Comparison of ENCODE assay signal across 8 cellular contexts in genomic region chr7:30771859-30772429, GRCh38. TPM values are rescaled to one million over a fixed set of nuclear protein-coding genes. Genes with fewer than 3 reads are reported as not detected.
DNase-seq lines count a peak whose midpoint lies in the region; ATAC-seq and TF ChIP-seq lines count a peak whose summit lies in the region.

No MANE protein-coding gene starts in this region.

- no peaks in the 10 kb centered on the region for H3K27me3 Mint-ChIP-seq in CD4-positive, alpha-beta T cell

- WGBS in mesendoderm (ENCODE audit: extremely low coverage, insufficient coverage, low lambda C conversion rate): no CpG with 5 or more reads among the region's 18 CpGs

- peaks cover 1% of the 10 kb centered on the region for H3K79me1 ChIP-seq in mesendoderm (ENCODE audit: low read length)

- H3K4me1 Mint-ChIP-seq in CD4-positive, alpha-beta T cell (ENCODE audit: low read depth): peaks cover 12% of the 10 kb centered on the region

- H3K4me1 ChIP-seq in mesendoderm (ENCODE audit: control insufficient read depth, low read depth, low read length): peaks cover 8% of the 10 kb centered on the region

- peak overlapping the region; percentile 83 for H3K56ac ChIP-seq in mesendoderm (ENCODE audit: low read length)

- POLR2A ChIA-PET in CD4-positive, alpha-beta T cell (lab: Charles Lee): interaction anchor here (1.9 kb wide), 1 partner anchor 45 kb away, joined by 4 read pairs; no protein-coding TSS in a partner anchor

- H2BK5ac ChIP-seq in mesendoderm (ENCODE audit: low read length): no peak overlapping the region

- H3K4ac ChIP-seq in mesendoderm (ENCODE audit: low read depth, low read length): no peak overlapping the region

- H3K79me2 ChIP-seq in mesendoderm (ENCODE audit: control insufficient read depth, insufficient read depth, low read length): no peaks in the 10 kb centered on the region

- no peak for ATAC-seq in CD4-positive, alpha-beta T cell (ENCODE audit: poor library complexity)
- peak; percentile 12 for ATAC-seq in GM19025 (IDR thresholded peaks at IDR 0.05; ENCODE audit: low read depth, unreplicated experiment)

- no peak overlapping the region for H3K23ac ChIP-seq in mesendoderm (ENCODE audit: low read length)

- no peak for DNase-seq in CD4-positive, alpha-beta T cell
- DNase-seq in NCI-H146 treated with DMSO at 0.1 percent for 48 hours (lab: John Stamatoyannopoulos, UW; ENCODE audit: unreplicated experiment) (peak; percentile 21), choroid plexus epithelial cell (ENCODE audit: low read depth) (no peak), mesendoderm (no peak), NCI-H128 (lab: John Stamatoyannopoulos, UW; ENCODE audit: unreplicated experiment) (no peak), globus pallidus (ENCODE audit: low spot score) (no peak), RPMI8226 (no peak)

- CTCF ChIA-PET in CD4-positive, alpha-beta T cell (lab: Charles Lee): no interaction called here

- H3K4me3 ChIP-seq in choroid plexus epithelial cell (ENCODE audit: low read depth, low read length): peak overlapping the region; percentile 71
- peak overlapping the region; percentile 80 for H3K4me3 ChIP-seq in mesendoderm (ENCODE audit: low read length)

- no peak overlapping the region for H2AK5ac ChIP-seq in mesendoderm (ENCODE audit: low read length)

- H3K27ac Mint-ChIP-seq in CD4-positive, alpha-beta T cell: peak overlapping the region; percentile 10

- intact Hi-C loops in CD4-positive, alpha-beta T cell (cut with DNase I, micrococcal nuclease): loop anchor here in 1 of 2 experiments (10.0 kb wide), 1 partner anchor 737 kb away; no protein-coding TSS in a partner anchor

- no peaks in the 10 kb centered on the region for H3K9me3 Mint-ChIP-seq in CD4-positive, alpha-beta T cell

- no peaks in the 10 kb centered on the region for H3K36me3 ChIP-seq in mesendoderm (ENCODE audit: control insufficient read depth, insufficient read depth, low read length)

- no peak overlapping the region for H4K8ac ChIP-seq in mesendoderm (ENCODE audit: low read depth, low read length)

- no peak overlapping the region for H2BK120ac ChIP-seq in mesendoderm (ENCODE audit: low read depth, low read length)

- peak overlapping the region; percentile 66 for H3K4me2 ChIP-seq in mesendoderm (ENCODE audit: low read length)

- no peak for TF ChIP-seq CTCF in CD4-positive, alpha-beta T cell (IDR thresholded peaks at IDR 0.05)
- TF ChIP-seq CTCF in choroid plexus epithelial cell (conservative IDR thresholded peaks at IDR 0.05; ENCODE audit: low read depth, low read length): no peak

- no peaks in the 10 kb centered on the region for H3K27me3 ChIP-seq in CD4-positive, alpha-beta T cell (ENCODE audit: control insufficient read depth, insufficient read depth, low read length)
- no peaks in the 10 kb centered on the region for H3K27me3 ChIP-seq in mesendoderm (ENCODE audit: insufficient read depth, low read length, poor library complexity)

- peak overlapping the region; percentile 79 for H3K9ac ChIP-seq in mesendoderm (ENCODE audit: low read length)

- H3K27ac ChIP-seq in CD4-positive, alpha-beta T cell (ENCODE audit: low read depth, low read length): no peak overlapping the region
- H3K27ac ChIP-seq in mesendoderm (ENCODE audit: low read depth, low read length): no peak overlapping the region

- H3K36me3 Mint-ChIP-seq in CD4-positive, alpha-beta T cell (ENCODE audit: low read depth): no peaks in the 10 kb centered on the region

- H3K4me3 Mint-ChIP-seq in CD4-positive, alpha-beta T cell: peak overlapping the region; percentile 90

- peak overlapping the region; percentile 60 for H3K18ac ChIP-seq in mesendoderm (ENCODE audit: low read length)

- no peak overlapping the region for H2BK15ac ChIP-seq in mesendoderm (replicated peaks; ENCODE audit: low read depth)

- no peaks in the 10 kb centered on the region for H3K9me3 ChIP-seq in CD4-positive, alpha-beta T cell (ENCODE audit: control insufficient read depth, low read length)

- H4K5ac ChIP-seq in mesendoderm (ENCODE audit: low read length): no peak overlapping the region

RNA-seq across cellular contexts. Expression of gene MINDY4, which starts 0.7 kb away (rescaled TPM):
- under 1 TPM; 0.36 to 0.60 TPM for total RNA-seq in CD4-positive, alpha-beta T cell
- 2.2 TPM for polyA plus RNA-seq in mesendoderm (2013, experiment 1 of 2)
- polyA plus RNA-seq in mesendoderm (2013, experiment 2 of 2): 2.1 TPM

RNA-seq across cellular contexts. Expression of gene INMT, which starts 20.0 kb away (rescaled TPM):
- under 1 TPM; 0.36 to 0.69 TPM for total RNA-seq in CD4-positive, alpha-beta T cell
- 0.03 TPM for polyA plus RNA-seq in mesendoderm (2013, experiment 1 of 2)
- polyA plus RNA-seq in mesendoderm (2013, experiment 2 of 2): 0.01 TPM
